1 cellular context compared by ENCODE assay signal in the genomic region with DNA sequence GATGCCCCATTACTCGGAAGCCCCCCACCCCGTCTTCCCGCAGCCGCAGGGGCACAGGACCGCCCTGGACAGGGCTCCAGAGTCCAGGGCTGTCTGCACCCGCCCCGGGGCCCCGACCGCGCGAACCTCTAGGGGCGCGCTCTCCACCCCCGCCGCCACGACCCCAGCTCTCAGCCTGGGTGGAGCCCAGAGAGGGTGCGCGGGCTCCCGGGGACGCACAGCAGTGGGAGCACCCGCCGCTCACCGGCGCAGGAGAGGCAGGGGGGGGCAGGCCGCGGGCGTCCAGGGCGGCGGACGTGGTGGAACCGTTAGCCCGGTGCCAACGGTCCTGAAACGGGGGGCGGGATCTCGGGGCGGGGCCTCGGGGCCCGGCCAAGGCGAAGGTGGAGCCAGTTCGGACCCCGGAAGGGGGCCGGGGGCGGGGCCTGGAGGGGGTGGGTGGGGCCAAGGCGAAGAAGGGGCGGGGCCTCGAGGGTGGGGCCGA.
TF ChIP-seq lines count a peak whose summit lies in the region.

A gene with protein sequence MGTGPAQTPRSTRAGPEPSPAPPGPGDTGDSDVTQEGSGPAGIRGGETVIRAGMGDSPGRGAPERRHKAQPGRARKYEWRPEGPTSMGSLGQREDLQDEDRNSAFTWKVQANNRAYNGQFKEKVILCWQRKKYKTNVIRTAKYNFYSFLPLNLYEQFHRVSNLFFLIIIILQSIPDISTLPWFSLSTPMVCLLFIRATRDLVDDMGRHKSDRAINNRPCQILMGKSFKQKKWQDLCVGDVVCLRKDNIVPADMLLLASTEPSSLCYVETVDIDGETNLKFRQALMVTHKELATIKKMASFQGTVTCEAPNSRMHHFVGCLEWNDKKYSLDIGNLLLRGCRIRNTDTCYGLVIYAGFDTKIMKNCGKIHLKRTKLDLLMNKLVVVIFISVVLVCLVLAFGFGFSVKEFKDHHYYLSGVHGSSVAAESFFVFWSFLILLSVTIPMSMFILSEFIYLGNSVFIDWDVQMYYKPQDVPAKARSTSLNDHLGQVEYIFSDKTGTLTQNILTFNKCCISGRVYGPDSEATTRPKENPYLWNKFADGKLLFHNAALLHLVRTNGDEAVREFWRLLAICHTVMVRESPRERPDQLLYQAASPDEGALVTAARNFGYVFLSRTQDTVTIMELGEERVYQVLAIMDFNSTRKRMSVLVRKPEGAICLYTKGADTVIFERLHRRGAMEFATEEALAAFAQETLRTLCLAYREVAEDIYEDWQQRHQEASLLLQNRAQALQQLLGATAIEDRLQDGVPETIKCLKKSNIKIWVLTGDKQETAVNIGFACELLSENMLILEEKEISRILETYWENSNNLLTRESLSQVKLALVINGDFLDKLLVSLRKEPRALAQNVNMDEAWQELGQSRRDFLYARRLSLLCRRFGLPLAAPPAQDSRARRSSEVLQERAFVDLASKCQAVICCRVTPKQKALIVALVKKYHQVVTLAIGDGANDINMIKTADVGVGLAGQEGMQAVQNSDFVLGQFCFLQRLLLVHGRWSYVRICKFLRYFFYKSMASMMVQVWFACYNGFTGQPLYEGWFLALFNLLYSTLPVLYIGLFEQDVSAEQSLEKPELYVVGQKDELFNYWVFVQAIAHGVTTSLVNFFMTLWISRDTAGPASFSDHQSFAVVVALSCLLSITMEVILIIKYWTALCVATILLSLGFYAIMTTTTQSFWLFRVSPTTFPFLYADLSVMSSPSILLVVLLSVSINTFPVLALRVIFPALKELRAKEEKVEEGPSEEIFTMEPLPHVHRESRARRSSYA (N-terminal part only) (minus strand): TSS at position 335 of the 484 bp plus-strand sequence. CDS start 540 bp downstream, outside the sequence.

TF ChIP-seq in HepG2, 621 proteins besides CTCF, POLR2A, EP300 and RAD21 (continues in another document):
- TF ChIP-seq ZSCAN12 (CRISPR knock-in tag; IDR thresholded peaks at IDR 0.05) (no peak), HOXA9 (CRISPR knock-in tag; IDR thresholded peaks at IDR 0.05; ENCODE audit: borderline replicate concordance) (0 out of 2 replicates have a peak, but pooled peaks have one; percentile 6), ZNF737 (CRISPR knock-in tag; IDR thresholded peaks at IDR 0.05; ENCODE audit: borderline replicate concordance) (no peak), ISL2 (CRISPR knock-in tag; IDR thresholded peaks at IDR 0.05) (no peak), NFYC (CRISPR knock-in tag; IDR thresholded peaks at IDR 0.05) (no peak), NR3C1 (CRISPR knock-in tag; IDR thresholded peaks at IDR 0.05) (no peak), PITX1 (CRISPR knock-in tag; IDR thresholded peaks at IDR 0.05) (no peak), RBAK (CRISPR knock-in tag; IDR thresholded peaks at IDR 0.05) (no peak), SMAD1 (CRISPR knock-in tag; IDR thresholded peaks at IDR 0.05; ENCODE audit: borderline replicate concordance, low read depth) (no peak), MED8 (CRISPR knock-in tag; IDR thresholded peaks at IDR 0.05; ENCODE audit: insufficient replicate concordance) (no peak), PHF20 (CRISPR knock-in tag; IDR thresholded peaks at IDR 0.05) (no peak), ZNF543 (CRISPR knock-in tag; IDR thresholded peaks at IDR 0.05) (no peak), ZNF776 (CRISPR knock-in tag; IDR thresholded peaks at IDR 0.05) (no peak), ZFP41 (CRISPR knock-in tag; IDR thresholded peaks at IDR 0.05; ENCODE audit: borderline replicate concordance) (no peak), NKX3-1 (CRISPR knock-in tag; IDR thresholded peaks at IDR 0.05) (no peak), CBX5 (CRISPR knock-in tag; IDR thresholded peaks at IDR 0.05; ENCODE audit: borderline replicate concordance) (no peak), CHD4 (IDR thresholded peaks at IDR 0.05; ENCODE audit: borderline replicate concordance, low read length) (peak; percentile 56; the same call in 1 of the 2 replicates), KDM1A (CRISPR knock-in tag; IDR thresholded peaks at IDR 0.05) (peak; percentile 83; the same call in 1 of the 2 replicates), GATA4 (IDR thresholded peaks at IDR 0.05; ENCODE audit: borderline replicate concordance, low read depth) (no peak), ZNF768 (CRISPR knock-in tag; IDR thresholded peaks at IDR 0.05) (peak; percentile 100), STAG1 (CRISPR knock-in tag; IDR thresholded peaks at IDR 0.05) (no peak), ZNF460 (CRISPR knock-in tag; IDR thresholded peaks at IDR 0.05; ENCODE audit: borderline replicate concordance) (no peak; the same call in none of the 2 replicates), JUNB (CRISPR knock-in tag; IDR thresholded peaks at IDR 0.05; ENCODE audit: borderline replicate concordance) (no peak), ZFX (CRISPR knock-in tag; IDR thresholded peaks at IDR 0.05; ENCODE audit: low read depth) (no peak), PCBP1 (IDR thresholded peaks at IDR 0.05; ENCODE audit: borderline replicate concordance, low read depth, low read length) (0 out of 2 replicates have a peak, but pooled peaks have one; percentile 8)
- TF ChIP-seq, protein P1, sequence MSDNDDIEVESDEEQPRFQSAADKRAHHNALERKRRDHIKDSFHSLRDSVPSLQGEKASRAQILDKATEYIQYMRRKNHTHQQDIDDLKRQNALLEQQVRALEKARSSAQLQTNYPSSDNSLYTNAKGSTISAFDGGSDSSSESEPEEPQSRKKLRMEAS (IDR thresholded peaks at IDR 0.05): peak; percentile 34; the same call in 1 of the 2 replicates
- TF ChIP-seq, protein P2, sequence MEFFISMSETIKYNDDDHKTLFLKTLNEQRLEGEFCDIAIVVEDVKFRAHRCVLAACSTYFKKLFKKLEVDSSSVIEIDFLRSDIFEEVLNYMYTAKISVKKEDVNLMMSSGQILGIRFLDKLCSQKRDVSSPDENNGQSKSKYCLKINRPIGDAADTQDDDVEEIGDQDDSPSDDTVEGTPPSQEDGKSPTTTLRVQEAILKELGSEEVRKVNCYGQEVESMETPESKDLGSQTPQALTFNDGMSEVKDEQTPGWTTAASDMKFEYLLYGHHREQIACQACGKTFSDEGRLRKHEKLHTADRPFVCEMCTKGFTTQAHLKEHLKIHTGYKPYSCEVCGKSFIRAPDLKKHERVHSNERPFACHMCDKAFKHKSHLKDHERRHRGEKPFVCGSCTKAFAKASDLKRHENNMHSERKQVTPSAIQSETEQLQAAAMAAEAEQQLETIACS (CRISPR knock-in tag; IDR thresholded peaks at IDR 0.05): no peak
- TF ChIP-seq, protein P3, sequence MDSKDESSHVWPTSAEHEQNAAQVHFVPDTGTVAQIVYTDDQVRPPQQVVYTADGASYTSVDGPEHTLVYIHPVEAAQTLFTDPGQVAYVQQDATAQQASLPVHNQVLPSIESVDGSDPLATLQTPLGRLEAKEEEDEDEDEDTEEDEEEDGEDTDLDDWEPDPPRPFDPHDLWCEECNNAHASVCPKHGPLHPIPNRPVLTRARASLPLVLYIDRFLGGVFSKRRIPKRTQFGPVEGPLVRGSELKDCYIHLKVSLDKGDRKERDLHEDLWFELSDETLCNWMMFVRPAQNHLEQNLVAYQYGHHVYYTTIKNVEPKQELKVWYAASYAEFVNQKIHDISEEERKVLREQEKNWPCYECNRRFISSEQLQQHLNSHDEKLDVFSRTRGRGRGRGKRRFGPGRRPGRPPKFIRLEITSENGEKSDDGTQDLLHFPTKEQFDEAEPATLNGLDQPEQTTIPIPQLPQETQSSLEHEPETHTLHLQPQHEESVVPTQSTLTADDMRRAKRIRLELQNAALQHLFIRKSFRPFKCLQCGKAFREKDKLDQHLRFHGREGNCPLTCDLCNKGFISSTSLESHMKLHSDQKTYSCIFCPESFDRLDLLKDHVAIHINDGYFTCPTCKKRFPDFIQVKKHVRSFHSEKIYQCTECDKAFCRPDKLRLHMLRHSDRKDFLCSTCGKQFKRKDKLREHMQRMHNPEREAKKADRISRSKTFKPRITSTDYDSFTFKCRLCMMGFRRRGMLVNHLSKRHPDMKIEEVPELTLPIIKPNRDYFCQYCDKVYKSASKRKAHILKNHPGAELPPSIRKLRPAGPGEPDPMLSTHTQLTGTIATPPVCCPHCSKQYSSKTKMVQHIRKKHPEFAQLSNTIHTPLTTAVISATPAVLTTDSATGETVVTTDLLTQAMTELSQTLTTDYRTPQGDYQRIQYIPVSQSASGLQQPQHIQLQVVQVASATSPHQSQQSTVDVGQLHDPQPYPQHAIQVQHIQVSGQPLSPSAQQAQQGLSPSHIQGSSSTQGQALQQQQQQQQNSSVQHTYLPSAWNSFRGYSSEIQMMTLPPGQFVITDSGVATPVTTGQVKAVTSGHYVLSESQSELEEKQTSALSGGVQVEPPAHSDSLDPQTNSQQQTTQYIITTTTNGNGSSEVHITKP (CRISPR knock-in tag; IDR thresholded peaks at IDR 0.05; ENCODE audit: low read depth): no peak
- TF ChIP-seq, protein P4, sequence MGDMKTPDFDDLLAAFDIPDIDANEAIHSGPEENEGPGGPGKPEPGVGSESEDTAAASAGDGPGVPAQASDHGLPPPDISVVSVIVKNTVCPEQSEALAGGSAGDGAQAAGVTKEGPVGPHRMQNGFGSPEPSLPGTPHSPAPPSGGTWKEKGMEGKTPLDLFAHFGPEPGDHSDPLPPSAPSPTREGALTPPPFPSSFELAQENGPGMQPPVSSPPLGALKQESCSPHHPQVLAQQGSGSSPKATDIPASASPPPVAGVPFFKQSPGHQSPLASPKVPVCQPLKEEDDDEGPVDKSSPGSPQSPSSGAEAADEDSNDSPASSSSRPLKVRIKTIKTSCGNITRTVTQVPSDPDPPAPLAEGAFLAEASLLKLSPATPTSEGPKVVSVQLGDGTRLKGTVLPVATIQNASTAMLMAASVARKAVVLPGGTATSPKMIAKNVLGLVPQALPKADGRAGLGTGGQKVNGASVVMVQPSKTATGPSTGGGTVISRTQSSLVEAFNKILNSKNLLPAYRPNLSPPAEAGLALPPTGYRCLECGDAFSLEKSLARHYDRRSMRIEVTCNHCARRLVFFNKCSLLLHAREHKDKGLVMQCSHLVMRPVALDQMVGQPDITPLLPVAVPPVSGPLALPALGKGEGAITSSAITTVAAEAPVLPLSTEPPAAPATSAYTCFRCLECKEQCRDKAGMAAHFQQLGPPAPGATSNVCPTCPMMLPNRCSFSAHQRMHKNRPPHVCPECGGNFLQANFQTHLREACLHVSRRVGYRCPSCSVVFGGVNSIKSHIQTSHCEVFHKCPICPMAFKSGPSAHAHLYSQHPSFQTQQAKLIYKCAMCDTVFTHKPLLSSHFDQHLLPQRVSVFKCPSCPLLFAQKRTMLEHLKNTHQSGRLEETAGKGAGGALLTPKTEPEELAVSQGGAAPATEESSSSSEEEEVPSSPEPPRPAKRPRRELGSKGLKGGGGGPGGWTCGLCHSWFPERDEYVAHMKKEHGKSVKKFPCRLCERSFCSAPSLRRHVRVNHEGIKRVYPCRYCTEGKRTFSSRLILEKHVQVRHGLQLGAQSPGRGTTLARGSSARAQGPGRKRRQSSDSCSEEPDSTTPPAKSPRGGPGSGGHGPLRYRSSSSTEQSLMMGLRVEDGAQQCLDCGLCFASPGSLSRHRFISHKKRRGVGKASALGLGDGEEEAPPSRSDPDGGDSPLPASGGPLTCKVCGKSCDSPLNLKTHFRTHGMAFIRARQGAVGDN (CRISPR knock-in tag; IDR thresholded peaks at IDR 0.05): no peak
- TF ChIP-seq, protein P5, sequence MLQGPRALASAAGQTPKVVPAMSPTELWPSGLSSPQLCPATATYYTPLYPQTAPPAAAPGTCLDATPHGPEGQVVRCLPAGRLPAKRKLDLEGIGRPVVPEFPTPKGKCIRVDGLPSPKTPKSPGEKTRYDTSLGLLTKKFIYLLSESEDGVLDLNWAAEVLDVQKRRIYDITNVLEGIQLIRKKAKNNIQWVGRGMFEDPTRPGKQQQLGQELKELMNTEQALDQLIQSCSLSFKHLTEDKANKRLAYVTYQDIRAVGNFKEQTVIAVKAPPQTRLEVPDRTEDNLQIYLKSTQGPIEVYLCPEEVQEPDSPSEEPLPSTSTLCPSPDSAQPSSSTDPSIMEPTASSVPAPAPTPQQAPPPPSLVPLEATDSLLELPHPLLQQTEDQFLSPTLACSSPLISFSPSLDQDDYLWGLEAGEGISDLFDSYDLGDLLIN (CRISPR knock-in tag; IDR thresholded peaks at IDR 0.05; ENCODE audit: borderline replicate concordance): no peak
- TF ChIP-seq, protein P6, sequence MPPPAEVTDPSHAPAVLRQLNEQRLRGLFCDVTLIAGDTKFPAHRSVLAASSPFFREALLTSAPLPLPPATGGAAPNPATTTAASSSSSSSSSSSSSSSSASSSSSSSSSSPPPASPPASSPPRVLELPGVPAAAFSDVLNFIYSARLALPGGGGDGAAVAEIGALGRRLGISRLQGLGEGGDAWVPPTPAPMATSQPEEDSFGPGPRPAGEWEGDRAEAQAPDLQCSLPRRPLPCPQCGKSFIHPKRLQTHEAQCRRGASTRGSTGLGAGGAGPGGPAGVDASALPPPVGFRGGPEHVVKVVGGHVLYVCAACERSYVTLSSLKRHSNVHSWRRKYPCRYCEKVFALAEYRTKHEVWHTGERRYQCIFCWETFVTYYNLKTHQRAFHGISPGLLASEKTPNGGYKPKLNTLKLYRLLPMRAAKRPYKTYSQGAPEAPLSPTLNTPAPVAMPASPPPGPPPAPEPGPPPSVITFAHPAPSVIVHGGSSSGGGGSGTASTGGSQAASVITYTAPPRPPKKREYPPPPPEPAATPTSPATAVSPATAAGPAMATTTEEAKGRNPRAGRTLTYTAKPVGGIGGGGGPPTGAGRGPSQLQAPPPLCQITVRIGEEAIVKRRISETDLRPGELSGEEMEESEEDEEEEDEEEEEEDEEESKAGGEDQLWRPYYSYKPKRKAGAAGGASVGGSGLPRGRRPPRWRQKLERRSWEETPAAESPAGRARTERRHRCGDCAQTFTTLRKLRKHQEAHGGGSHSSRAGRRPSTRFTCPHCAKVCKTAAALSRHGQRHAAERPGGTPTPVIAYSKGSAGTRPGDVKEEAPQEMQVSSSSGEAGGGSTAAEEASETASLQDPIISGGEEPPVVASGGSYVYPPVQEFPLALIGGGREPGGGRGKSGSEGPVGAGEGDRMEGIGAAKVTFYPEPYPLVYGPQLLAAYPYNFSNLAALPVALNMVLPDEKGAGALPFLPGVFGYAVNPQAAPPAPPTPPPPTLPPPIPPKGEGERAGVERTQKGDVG (CRISPR knock-in tag; IDR thresholded peaks at IDR 0.05; ENCODE audit: borderline replicate concordance): no peak
- TF ChIP-seq, protein P7, sequence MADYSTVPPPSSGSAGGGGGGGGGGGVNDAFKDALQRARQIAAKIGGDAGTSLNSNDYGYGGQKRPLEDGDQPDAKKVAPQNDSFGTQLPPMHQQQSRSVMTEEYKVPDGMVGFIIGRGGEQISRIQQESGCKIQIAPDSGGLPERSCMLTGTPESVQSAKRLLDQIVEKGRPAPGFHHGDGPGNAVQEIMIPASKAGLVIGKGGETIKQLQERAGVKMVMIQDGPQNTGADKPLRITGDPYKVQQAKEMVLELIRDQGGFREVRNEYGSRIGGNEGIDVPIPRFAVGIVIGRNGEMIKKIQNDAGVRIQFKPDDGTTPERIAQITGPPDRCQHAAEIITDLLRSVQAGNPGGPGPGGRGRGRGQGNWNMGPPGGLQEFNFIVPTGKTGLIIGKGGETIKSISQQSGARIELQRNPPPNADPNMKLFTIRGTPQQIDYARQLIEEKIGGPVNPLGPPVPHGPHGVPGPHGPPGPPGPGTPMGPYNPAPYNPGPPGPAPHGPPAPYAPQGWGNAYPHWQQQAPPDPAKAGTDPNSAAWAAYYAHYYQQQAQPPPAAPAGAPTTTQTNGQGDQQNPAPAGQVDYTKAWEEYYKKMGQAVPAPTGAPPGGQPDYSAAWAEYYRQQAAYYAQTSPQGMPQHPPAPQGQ (CRISPR knock-in tag; IDR thresholded peaks at IDR 0.05; ENCODE audit: borderline replicate concordance): no peak
- TF ChIP-seq, protein P8, sequence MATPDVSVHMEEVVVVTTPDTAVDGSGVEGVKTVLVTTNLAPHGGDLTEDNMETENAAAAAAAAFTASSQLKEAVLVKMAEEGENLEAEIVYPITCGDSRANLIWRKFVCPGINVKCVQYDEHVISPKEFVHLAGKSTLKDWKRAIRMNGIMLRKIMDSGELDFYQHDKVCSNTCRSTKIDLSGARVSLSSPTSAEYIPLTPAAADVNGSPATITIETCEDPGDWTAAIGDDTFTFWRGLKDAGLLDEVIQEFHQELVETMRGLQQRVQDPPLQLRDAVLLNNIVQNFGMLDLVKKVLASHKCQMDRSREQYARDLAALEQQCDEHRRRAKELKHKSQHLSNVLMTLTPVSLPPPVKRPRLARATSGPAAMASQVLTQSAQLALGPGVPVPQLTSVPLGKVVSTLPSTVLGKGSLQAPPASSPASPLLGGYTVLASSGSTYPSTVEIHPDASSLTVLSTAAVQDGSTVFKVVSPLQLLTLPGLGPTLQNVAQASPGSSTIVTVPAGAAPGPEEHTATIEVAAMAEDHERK (CRISPR knock-in tag; IDR thresholded peaks at IDR 0.05; ENCODE audit: low read depth): no peak
